ENCODE assay signal across 1 cellular context in genomic region chr19:35202722-35203674, GRCh38.
A peak's percentile ranks its signal among the peaks of the same experiment; 100 is the strongest.
TF ChIP-seq lines count a peak whose summit lies in the region.

No MANE protein-coding gene starts in this region.

TF ChIP-seq in K562, 482 proteins besides CTCF, POLR2A, EP300 and RAD21:
- TF ChIP-seq MEIS2 (IDR thresholded peaks at IDR 0.05; ENCODE audit: partially characterized antibody) (peak; percentile 84), MGA (IDR thresholded peaks at IDR 0.05) (peak; percentile 57), PBX2 (CRISPR knock-in tag; IDR thresholded peaks at IDR 0.05; ENCODE audit: low read depth) (no peak), PBX2 (tag; conservative IDR thresholded peaks at IDR 0.05; ENCODE audit: low read depth) (peak; percentile 82), ZNF766 (CRISPR knock-in tag; conservative IDR thresholded peaks at IDR 0.05) (0 out of 2 replicates have a peak, but pooled peaks have one; percentile 60), HNRNPLL (IDR thresholded peaks at IDR 0.05; ENCODE audit: low read depth, low read length, poor library complexity, severe bottlenecking) (no peak), L3MBTL2 (IDR thresholded peaks at IDR 0.05) (0 out of 2 replicates have a peak, but pooled peaks have one; percentile 40), SMAD2 (IDR thresholded peaks at IDR 0.05; ENCODE audit: low read depth, low read length) (no peak)
- TF ChIP-seq, protein P1, sequence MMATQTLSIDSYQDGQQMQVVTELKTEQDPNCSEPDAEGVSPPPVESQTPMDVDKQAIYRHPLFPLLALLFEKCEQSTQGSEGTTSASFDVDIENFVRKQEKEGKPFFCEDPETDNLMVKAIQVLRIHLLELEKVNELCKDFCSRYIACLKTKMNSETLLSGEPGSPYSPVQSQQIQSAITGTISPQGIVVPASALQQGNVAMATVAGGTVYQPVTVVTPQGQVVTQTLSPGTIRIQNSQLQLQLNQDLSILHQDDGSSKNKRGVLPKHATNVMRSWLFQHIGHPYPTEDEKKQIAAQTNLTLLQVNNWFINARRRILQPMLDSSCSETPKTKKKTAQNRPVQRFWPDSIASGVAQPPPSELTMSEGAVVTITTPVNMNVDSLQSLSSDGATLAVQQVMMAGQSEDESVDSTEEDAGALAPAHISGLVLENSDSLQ (IDR thresholded peaks at IDR 0.05) = peak; percentile 91
